1 cellular context compared by ENCODE assay signal in genomic region chr9:114619205-114619758, GRCh38.
TF ChIP-seq lines count a peak whose summit lies in the region.

No MANE protein-coding gene starts in this region.

TF ChIP-seq in GM12878, 131 proteins besides CTCF, POLR2A, EP300 and RAD21 (continued from another document):
- TF ChIP-seq ASH2L (IDR thresholded peaks at IDR 0.05; ENCODE audit: borderline replicate concordance, low read depth) (0 out of 2 replicates have a peak, but pooled peaks have one; percentile 58), MEF2B (IDR thresholded peaks at IDR 0.05; ENCODE audit: partially characterized antibody, poor library complexity, severe bottlenecking) (peak; percentile 27), SRF (IDR thresholded peaks at IDR 0.05; ENCODE audit: low read depth in 2 of 2, low read length in 2 of 2) (no peak), USF1 (IDR thresholded peaks at IDR 0.05; ENCODE audit: borderline replicate concordance, extremely low read length, insufficient read depth, low read depth, low read length) (no peak), ZBTB33 (IDR thresholded peaks at IDR 0.05) (no peak), RFX5 (IDR thresholded peaks at IDR 0.05; ENCODE audit: low read depth, low read length) (no peak), SREBF1 (IDR thresholded peaks at IDR 0.05; ENCODE audit: low read length) (no peak), SMAD5 (IDR thresholded peaks at IDR 0.05; ENCODE audit: low read depth) (no peak), E2F4 (IDR thresholded peaks at IDR 0.05; ENCODE audit: low read depth, low read length) (no peak), PBX3 (IDR thresholded peaks at IDR 0.05; ENCODE audit: insufficient replicate concordance, low read depth, low read length) (no peak)
